In genomic region chrX:119960639-119961038, GRCh38 we compare ENCODE assay signal across 35 cellular contexts. TPM values are rescaled to one million over a fixed set of nuclear protein-coding genes. Genes with fewer than 3 reads are reported as not detected.
DNase-seq lines count a peak whose midpoint lies in the region; ATAC-seq, FAIRE-seq and TF ChIP-seq lines count a peak whose summit lies in the region.
"Had no signal": no experiment of that assay in that cellular context is flagged by ENCODE, and none has a peak within 500 bp of the region (broad histone marks: within the 10 kb centered on the region; RNA-seq: fewer than 3 reads in every experiment).

No MANE protein-coding gene starts in this region.

- FAIRE-seq in endothelial cell of umbilical vein (lab: Jason Lieb, UNC): peak; percentile 12
- FAIRE-seq: A204.1, A549, D721Med had no signal

- POLR2A ChIA-PET in endothelial cell of umbilical vein (lab: Charles Lee): no interaction called here
- POLR2A ChIA-PET in activated CD4-positive, alpha-beta T cell treated with anti-CD3 and anti-CD28 coated beads, Interleukin-2, amount 10 ng/mL, durations not matched to agents 7 days and 5 days (lab: Charles Lee): no interaction called here

- no TSS peak for BruUV-seq in endothelial cell of umbilical vein (replicated peaks; lab: Mats Ljungman, UMichigan)

- DNase-seq in HAP-1 (ENCODE audit: low spot score in 2 of 2) (peak; percentile 51 to 84), endothelial cell of umbilical vein (ENCODE audit: low read depth, low spot score) (no peak), upper lobe of right lung (no peak), MV-4-11 (lab: John Stamatoyannopoulos, UW) (no peak), NCI-H146 treated with DMSO at 0.1 percent for 48 hours (lab: John Stamatoyannopoulos, UW; ENCODE audit: unreplicated experiment) (no peak)
- DNase-seq in activated CD4-positive, alpha-beta T cell treated with anti-CD3 and anti-CD28 coated beads, Interleukin-2, amount 10 ng/mL, durations not matched to agents 7 days and 5 days: no peak
- DNase-seq: 8988T; ACHN; AML-193; BE2C; C1 segment of cervical spinal cord; Caco-2; Calu3; CD4-positive, alpha-beta memory T cell; CD4-positive, alpha-beta T cell; CD4-positive, CD25-positive, alpha-beta regulatory T cell; CD8-positive, alpha-beta memory T cell; CD8-positive, alpha-beta T cell; COR-L47; DMS 273 treated with DMSO at 0.1 percent for 48 hours; DMS153; DMS53; DMS79; DMS79 treated with DMSO at 0.1 percent for 48 hours; DND-41; EL had no signal

- H3K27me3 ChIP-seq in HAP-1 (ENCODE audit: low read depth): no peaks in the 10 kb centered on the region
- no peaks in the 10 kb centered on the region for H3K27me3 ChIP-seq in endothelial cell of umbilical vein (ENCODE audit: control insufficient read depth in 2 of 2, insufficient read depth in 2 of 2, low read length in 2 of 2)
- no peaks in the 10 kb centered on the region for H3K27me3 ChIP-seq in upper lobe of right lung
- H3K27me3 ChIP-seq: BE2C; BLaER1; BLaER1 treated with 17β-estradiol and CSF1 and Interleukin-3, amounts not matched to agents 10 nM and 100 nM had no signal

- CTCF ChIA-PET in endothelial cell of umbilical vein (lab: Charles Lee): no interaction called here
- CTCF ChIA-PET in activated CD4-positive, alpha-beta T cell treated with anti-CD3 and anti-CD28 coated beads, Interleukin-2, amount 10 ng/mL, durations not matched to agents 7 days and 5 days (lab: Charles Lee): no interaction called here

- TF ChIP-seq POLR2A in endothelial cell of umbilical vein (IDR thresholded peaks at IDR 0.05; ENCODE audit: low read depth, low read length): no peak

- no peaks in the 10 kb centered on the region; the same call in 1 of the 2 replicates for H3K9me3 ChIP-seq in HAP-1
- no peaks in the 10 kb centered on the region for H3K9me3 ChIP-seq in endothelial cell of umbilical vein (replicated peaks; ENCODE audit: control insufficient read depth, insufficient read depth, low read length)
- no peaks in the 10 kb centered on the region for H3K9me3 ChIP-seq in upper lobe of right lung
- H3K9me3 ChIP-seq: A549, BE2C, Caco-2 had no signal

- no peak overlapping the region for H3K4me3 Mint-ChIP-seq in activated CD4-positive, alpha-beta T cell treated with anti-CD3 and anti-CD28 coated beads, Interleukin-2, amount 10 ng/mL, durations not matched to agents 7 days and 5 days
- H3K4me3 Mint-ChIP-seq: B cell; CD14-positive monocyte; CD4-positive, alpha-beta memory T cell; CD4-positive, alpha-beta T cell; CD4-positive, CD25-positive, alpha-beta regulatory T cell; CD8-positive, alpha-beta memory T cell; CD8-positive, alpha-beta T cell had no signal

- peaks cover 13% of the 10 kb centered on the region for H3K4me1 Mint-ChIP-seq in activated CD4-positive, alpha-beta T cell treated with anti-CD3 and anti-CD28 coated beads, Interleukin-2, amount 10 ng/mL, durations not matched to agents 7 days and 5 days
- H3K4me1 Mint-ChIP-seq: B cell had no signal

- no peaks in the 10 kb centered on the region for H4K20me1 ChIP-seq in endothelial cell of umbilical vein (replicated peaks; ENCODE audit: control insufficient read depth, extremely low read depth, insufficient read depth, low read length)
- H4K20me1 ChIP-seq: BLaER1; BLaER1 treated with 17β-estradiol and CSF1 and Interleukin-3, amounts not matched to agents 10 nM and 100 nM had no signal

- H3K27ac Mint-ChIP-seq in activated CD4-positive, alpha-beta T cell treated with anti-CD3 and anti-CD28 coated beads, Interleukin-2, amount 10 ng/mL, durations not matched to agents 7 days and 5 days: no peak overlapping the region
- H3K27ac Mint-ChIP-seq: B cell; CD14-positive monocyte; CD4-positive, alpha-beta memory T cell; CD4-positive, alpha-beta T cell; CD4-positive, CD25-positive, alpha-beta regulatory T cell; CD8-positive, alpha-beta memory T cell; CD8-positive, alpha-beta T cell had no signal

- intact Hi-C loops in endothelial cell of umbilical vein (cut with micrococcal nuclease) (no loop called here), upper lobe of right lung (cut with DNase I) (no loop called here)

- TF ChIP-seq CTCF in endothelial cell of umbilical vein (IDR thresholded peaks at IDR 0.05; ENCODE audit: extremely low read depth in 1 of 2, insufficient read depth in 1 of 2, low read depth in 1 of 2, low read length in 2 of 2) (no peak), upper lobe of right lung (IDR thresholded peaks at IDR 0.05) (no peak)

- H2AFZ ChIP-seq in endothelial cell of umbilical vein (ENCODE audit: low read depth, low read length): no peak overlapping the region

- no peak overlapping the region for H3K9ac ChIP-seq in endothelial cell of umbilical vein (replicated peaks; ENCODE audit: extremely low read depth, insufficient read depth, low read length)
- H3K9ac ChIP-seq: BLaER1; BLaER1 treated with 17β-estradiol and CSF1 and Interleukin-3, amounts not matched to agents 10 nM and 100 nM had no signal

- no peak overlapping the region for H3K4me2 ChIP-seq in endothelial cell of umbilical vein (ENCODE audit: insufficient read depth, low read length)
- H3K4me2 ChIP-seq: A549; BLaER1; BLaER1 treated with 17β-estradiol and CSF1 and Interleukin-3, amounts not matched to agents 10 nM and 100 nM had no signal

- peaks cover 3% of the 10 kb centered on the region for H3K36me3 Mint-ChIP-seq in activated CD4-positive, alpha-beta T cell treated with anti-CD3 and anti-CD28 coated beads, Interleukin-2, amount 10 ng/mL, durations not matched to agents 7 days and 5 days (ENCODE audit: low read depth)
- H3K36me3 Mint-ChIP-seq: CD14-positive monocyte; CD4-positive, alpha-beta memory T cell; CD4-positive, CD25-positive, alpha-beta regulatory T cell; CD8-positive, alpha-beta T cell had no signal

- H3K4me1 ChIP-seq in HAP-1: peaks cover 18% of the 10 kb centered on the region
- H3K4me1 ChIP-seq in endothelial cell of umbilical vein (ENCODE audit: control insufficient read depth, extremely low read depth, insufficient read depth, low read length): no peaks in the 10 kb centered on the region
- no peaks in the 10 kb centered on the region for H3K4me1 ChIP-seq in upper lobe of right lung
- H3K4me1 ChIP-seq: A549, BE2C, BLaER1, Caco-2 had no signal

- H3K79me2 ChIP-seq in endothelial cell of umbilical vein (ENCODE audit: control insufficient read depth, insufficient read depth, low read length): no peaks in the 10 kb centered on the region

- peak; percentile 60 for ATAC-seq in upper lobe of right lung
- ATAC-seq: A549; CD8-positive, alpha-beta T cell had no signal

- no peaks in the 10 kb centered on the region for H3K9me3 Mint-ChIP-seq in activated CD4-positive, alpha-beta T cell treated with anti-CD3 and anti-CD28 coated beads, Interleukin-2, amount 10 ng/mL, durations not matched to agents 7 days and 5 days
- H3K9me3 Mint-ChIP-seq: CD4-positive, alpha-beta T cell had no signal

- H3K4me3 ChIP-seq in HAP-1: no peak overlapping the region
- no peak overlapping the region for H3K4me3 ChIP-seq in endothelial cell of umbilical vein (replicated peaks in 1 of 3; ENCODE audit: insufficient read depth in 1 of 3, low read depth in 1 of 3, low read length in 3 of 3)
- H3K4me3 ChIP-seq in upper lobe of right lung: no peak overlapping the region
- H3K4me3 ChIP-seq: A549; BLaER1; BLaER1 treated with 17β-estradiol and CSF1 and Interleukin-3, amounts not matched to agents 10 nM and 100 nM had no signal

- peaks cover 41% of the 10 kb centered on the region for H3K27me3 Mint-ChIP-seq in activated CD4-positive, alpha-beta T cell treated with anti-CD3 and anti-CD28 coated beads, Interleukin-2, amount 10 ng/mL, durations not matched to agents 7 days and 5 days

- in situ Hi-C loops in HAP-1 (cut with MboI; ENCODE audit: low sequenced_read_pairs): no loop called here

- H3K36me3 ChIP-seq in HAP-1 (replicated peaks) (no peaks in the 10 kb centered on the region), endothelial cell of umbilical vein (ENCODE audit: control insufficient read depth in 2 of 2, extremely low read depth in 1 of 2, insufficient read depth in 2 of 2, low read length in 2 of 2) (no peaks in the 10 kb centered on the region), upper lobe of right lung (no peaks in the 10 kb centered on the region)
- H3K36me3 ChIP-seq: BE2C; BLaER1; BLaER1 treated with 17β-estradiol and CSF1 and Interleukin-3, amounts not matched to agents 10 nM and 100 nM had no signal

- dilution Hi-C loops in endothelial cell of umbilical vein (cut with MboI; ENCODE audit: extremely low pct_ligation_motif_present, low sequenced_read_pairs): no loop called here

- H3K9me1 ChIP-seq in endothelial cell of umbilical vein (replicated peaks; ENCODE audit: control insufficient read depth, extremely low read depth, insufficient read depth, low read length): no peaks in the 10 kb centered on the region

- H3K27ac ChIP-seq in endothelial cell of umbilical vein (ENCODE audit: insufficient read depth, low read depth, low read length) (no peak overlapping the region), upper lobe of right lung (no peak overlapping the region)
- H3K27ac ChIP-seq: 22Rv1; A549; BLaER1; BLaER1 treated with 17β-estradiol and CSF1 and Interleukin-3, amounts not matched to agents 10 nM and 100 nM; C4-2B had no signal

TF ChIP-seq in endothelial cell of umbilical vein, 7 proteins besides CTCF, POLR2A, EP300 and RAD21:
- TF ChIP-seq MAX (IDR thresholded peaks at IDR 0.05; ENCODE audit: insufficient read depth, insufficient read length) (no peak), JUN (IDR thresholded peaks at IDR 0.05; ENCODE audit: borderline replicate concordance, insufficient read depth, insufficient read length, low read depth) (no peak)

RNA-seq across cellular contexts. Expression of gene NKAP, which starts 17.1 kb away (rescaled TPM):
- total RNA-seq in endothelial cell of umbilical vein: 7.8 and 8.0 TPM in 2 replicates
- 2.2 and 2.5 TPM in 2 replicates for polyA plus RNA-seq in endothelial cell of umbilical vein
- polyA plus RNA-seq in endothelial cell of umbilical vein (2011; cell fraction: cytosol; rRNA removed): 2.5 and 2.8 TPM in 2 replicates
- polyA plus RNA-seq in endothelial cell of umbilical vein (2011; cell fraction: nucleus; rRNA removed): 1.4 and 2.3 TPM in 2 replicates
- 5.9 and 7.2 TPM in 2 replicates for polyA plus RNA-seq in endothelial cell of umbilical vein (2012)
- polyA minus RNA-seq in endothelial cell of umbilical vein: 1.1 and 1.6 TPM in 2 replicates
- 3.3 TPM for polyA minus RNA-seq in endothelial cell of umbilical vein (2011; cell fraction: cytosol; rRNA and poly(A)+ RNA removed)
- 2.5 and 3.0 TPM in 2 replicates for polyA minus RNA-seq in endothelial cell of umbilical vein (2011; cell fraction: nucleus; rRNA and poly(A)+ RNA removed)
- 7.8 TPM for total RNA-seq in upper lobe of right lung
- total RNA-seq in activated CD4-positive, alpha-beta T cell treated with anti-CD3 and anti-CD28 coated beads, Interleukin-2, amount 10 ng/mL, durations not matched to agents 7 days and 5 days: 1 to 10 TPM; 7.3 to 8.4 TPM

Comparison
In these comparisons a context has a peak if more than half of its experiments do, and no peak if none do; other contexts are left out.
1. DNase-seq: peak in HAP-1 (2 of 2); none in endothelial cell of umbilical vein (single experiment), upper lobe of right lung (single experiment), MV-4-11 (single experiment), activated CD4-positive, alpha-beta T cell treated with anti-CD3 and anti-CD28 coated beads, Interleukin-2, amount 10 ng/mL, durations not matched to agents 7 days and 5 days (single experiment) and NCI-H146 treated with DMSO at 0.1 percent for 48 hours (single experiment).